In genomic region chr22:45263790-45264269, GRCh38 we compare ENCODE assay signal across 8 cellular contexts. TPM values are rescaled to one million over a fixed set of nuclear protein-coding genes. Genes with fewer than 3 reads are reported as not detected.
A peak's percentile ranks its signal among the peaks of the same experiment; 100 is the strongest.
DNase-seq lines count a peak whose midpoint lies in the region; ATAC-seq and TF ChIP-seq lines count a peak whose summit lies in the region.

No MANE protein-coding gene starts in this region.

- no peaks in the 10 kb centered on the region for H3K79me2 ChIP-seq in parathyroid adenoma

- H3K27ac ChIP-seq in HL-60 (replicated peaks) = peak overlapping the region; percentile 58
- peak overlapping the region; percentile 74 for H3K27ac ChIP-seq in parathyroid adenoma

- DNase-seq in D341Med (ENCODE audit: low spot score) (peak; percentile 43), HL-60 (ENCODE audit: low read depth in 1 of 2, low spot score in 1 of 2) (peak; percentile 71 to 72), UCSD-AML1 (lab: John Stamatoyannopoulos, UW; ENCODE audit: unreplicated experiment) (peak; percentile 49), glutamatergic neuron (peak; percentile 81), NCI-H1436 (lab: John Stamatoyannopoulos, UW) (no peak)
- no peak for DNase-seq in NK-92 treated with Interleukin-12 subunit alpha and Interleukin-12 subunit beta, amount 100 ng/mL, for 24 hours (lab: John Stamatoyannopoulos, UW)

- H3K36me3 Mint-ChIP-seq in glutamatergic neuron (ENCODE audit: unreplicated experiment) = no peaks in the 10 kb centered on the region

- H3K9me3 Mint-ChIP-seq in glutamatergic neuron (ENCODE audit: unreplicated experiment) = peaks cover 4% of the 10 kb centered on the region

- H3K4me3 ChIP-seq in HL-60 (replicated peaks; ENCODE audit: insufficient read depth, low read length) (no peak overlapping the region), parathyroid adenoma (ENCODE audit: low read depth, low read length) (no peak overlapping the region)

- peak overlapping the region; percentile 1 for H3K4me3 Mint-ChIP-seq in glutamatergic neuron (ENCODE audit: unreplicated experiment)

- H3K27me3 Mint-ChIP-seq in glutamatergic neuron (ENCODE audit: unreplicated experiment) = peaks cover 11% of the 10 kb centered on the region

- peaks cover 9% of the 10 kb centered on the region for H3K4me1 ChIP-seq in parathyroid adenoma

- peak overlapping the region; percentile 28 for H3K4me2 ChIP-seq in parathyroid adenoma (ENCODE audit: low read length)

- H3K4me1 Mint-ChIP-seq in glutamatergic neuron (ENCODE audit: low read depth, unreplicated experiment) = peaks cover 8% of the 10 kb centered on the region

- TF ChIP-seq CTCF in HL-60 (IDR thresholded peaks at IDR 0.05; ENCODE audit: insufficient read depth, low read length) (peak; percentile 45), glutamatergic neuron (IDR thresholded peaks at IDR 0.05; ENCODE audit: partially characterized antibody, unreplicated experiment) (peak; percentile 52), parathyroid adenoma (IDR thresholded peaks at IDR 0.05) (peak; percentile 65)

- H3K27ac Mint-ChIP-seq in glutamatergic neuron (ENCODE audit: unreplicated experiment) = peak overlapping the region; percentile 73

- H3K36me3 ChIP-seq in parathyroid adenoma (ENCODE audit: control insufficient read depth, insufficient read depth, low read length) = no peaks in the 10 kb centered on the region

- peak; percentile 41 for ATAC-seq in GM21390 (IDR thresholded peaks at IDR 0.05; ENCODE audit: unreplicated experiment)

- H2AFZ ChIP-seq in parathyroid adenoma = peak overlapping the region; percentile 77

- no peak overlapping the region for H3K9ac ChIP-seq in parathyroid adenoma

- H3K27me3 ChIP-seq in HL-60 (ENCODE audit: insufficient read depth, poor library complexity, severe bottlenecking) = no peaks in the 10 kb centered on the region
- no peaks in the 10 kb centered on the region for H3K27me3 ChIP-seq in parathyroid adenoma (ENCODE audit: control insufficient read depth, insufficient read depth, low read length)

- H3K9me3 ChIP-seq in parathyroid adenoma (ENCODE audit: control insufficient read depth, low read length) = no peaks in the 10 kb centered on the region

RNA-seq across cellular contexts. Expression of gene UPK3A, which starts 20.9 kb away (rescaled TPM):
- total RNA-seq in glutamatergic neuron (ENCODE audit: unreplicated experiment) = not detected

RNA-seq across cellular contexts. Expression of gene KIAA0930, which starts 23.1 kb away (rescaled TPM):
- 170 TPM for total RNA-seq in glutamatergic neuron (ENCODE audit: unreplicated experiment)

RNA-seq across cellular contexts. Expression of gene FAM118A, which starts 45.9 kb away (rescaled TPM):
- total RNA-seq in glutamatergic neuron (ENCODE audit: unreplicated experiment) = 28.0 TPM

Comparison
In these comparisons a context has a peak if more than half of its experiments do, and no peak if none do; other contexts are left out.
1. DNase-seq: peak in D341Med (single experiment), HL-60 (2 of 2), UCSD-AML1 (single experiment) and glutamatergic neuron (single experiment); none in NK-92 treated with Interleukin-12 subunit alpha and Interleukin-12 subunit beta, amount 100 ng/mL, for 24 hours (single experiment) and NCI-H1436 (single experiment).
2. Peak in every context shown above with its lines, with median percentiles within 50 percentile points of each other: CTCF ChIP-seq.